ENCODE assay signal across 18 cellular contexts in genomic region chr12:95351745-95352144, GRCh38.
DNase-seq lines count a peak whose midpoint lies in the region; ATAC-seq and TF ChIP-seq lines count a peak whose summit lies in the region.
"Had no signal": no experiment of that assay in that cellular context is flagged by ENCODE, and none has a peak within 500 bp of the region (broad histone marks: within the 10 kb centered on the region; RNA-seq: fewer than 3 reads in every experiment).

No MANE protein-coding gene starts in this region.

- CTCF ChIA-PET in SK-N-SH (lab: Yijun Ruan, JAX) = interaction anchor here (1.5 to 1.9 kb wide), 3 partner anchors 15 to 235 kb away, joined by 4 to 6 read pairs (median 5); no protein-coding TSS in a partner anchor

- TF ChIP-seq RAD21 in SK-N-SH (IDR thresholded peaks at IDR 0.05; ENCODE audit: low read length) = no peak

- no peaks in the 10 kb centered on the region for H4K20me1 ChIP-seq in SK-N-SH (ENCODE audit: insufficient read depth)

- WGBS in SK-N-SH (ENCODE audit: low lambda C conversion rate) = 92% methylated on average over 6 of the region's 6 CpGs
- WGBS in aorta, 2 donors = 67 to 69% methylated on average over 6 of the region's 6 CpGs

- no peak overlapping the region for H3K27ac ChIP-seq in SK-N-SH (ENCODE audit: low read depth in 2 of 2, low read length in 1 of 2)
- no peak overlapping the region for H3K27ac ChIP-seq in aorta (ENCODE audit: low read depth in 1 of 2, low read length in 2 of 2)
- H3K27ac ChIP-seq: pancreas had no signal

- H3F3A ChIP-seq in SK-N-SH (replicated peaks; ENCODE audit: insufficient read depth) = no peaks in the 10 kb centered on the region

- H3K4me1 ChIP-seq in SK-N-SH (ENCODE audit: control insufficient read depth in 1 of 2, insufficient read depth in 2 of 2, low read depth in 1 of 2, low read length in 1 of 2) = no peaks in the 10 kb centered on the region
- H3K4me1 ChIP-seq in aorta (ENCODE audit: control insufficient read depth in 1 of 2, insufficient read depth in 2 of 2, low read length in 2 of 2) = no peaks in the 10 kb centered on the region
- H3K4me1 ChIP-seq: pancreas had no signal

- intact Hi-C loops in aorta (cut with DNase I) = no loop called here

- H3K27me3 ChIP-seq in SK-N-SH (ENCODE audit: insufficient read depth) (no peaks in the 10 kb centered on the region), aorta (ENCODE audit: control insufficient read depth in 1 of 2, insufficient read depth in 2 of 2, low read length in 1 of 2) (no peaks in the 10 kb centered on the region)
- H3K27me3 ChIP-seq: pancreas had no signal

- TF ChIP-seq EP300 in SK-N-SH (IDR thresholded peaks at IDR 0.05; ENCODE audit: borderline replicate concordance in 1 of 2, low read depth in 1 of 2, low read length in 1 of 2) = no peak

- H3K36me3 ChIP-seq in SK-N-SH (replicated peaks in 1 of 2; ENCODE audit: control insufficient read depth in 1 of 2, insufficient read depth in 2 of 2, low read length in 1 of 2) = no peaks in the 10 kb centered on the region
- H3K36me3 ChIP-seq in aorta (ENCODE audit: control insufficient read depth in 1 of 2, insufficient read depth in 2 of 2, low read length in 1 of 2) = no peaks in the 10 kb centered on the region
- H3K36me3 ChIP-seq: pancreas had no signal

- no peak overlapping the region for H3K4me2 ChIP-seq in SK-N-SH

- H3K36me3 Mint-ChIP-seq in activated T-helper 17 cell treated with anti-CD3 and anti-CD28 coated beads, Interleukin-2, amount 50 U/mL, for 72 hours (ENCODE audit: low read depth) = no peaks in the 10 kb centered on the region
- H3K36me3 Mint-ChIP-seq: activated naive CD4-positive, alpha-beta T cell treated with anti-CD3 and anti-CD28 coated beads, Interleukin-2, amount 50 U/mL, for 72 hours; CD4-positive, CD25-positive, alpha-beta regulatory T cell; immature natural killer cell; T-cell had no signal

- no peaks in the 10 kb centered on the region for H3K9me3 ChIP-seq in SK-N-SH
- no peaks in the 10 kb centered on the region for H3K9me3 ChIP-seq in aorta (ENCODE audit: control insufficient read depth, low read length)
- H3K9me3 ChIP-seq: pancreas had no signal

- no peak overlapping the region for H3K4me3 Mint-ChIP-seq in activated T-helper 17 cell treated with anti-CD3 and anti-CD28 coated beads, Interleukin-2, amount 50 U/mL, for 72 hours
- H3K4me3 Mint-ChIP-seq: activated CD8-positive, alpha-beta T cell treated with anti-CD3 and anti-CD28 coated beads, Interleukin-2, amount 10 ng/mL, durations not matched to agents 7 days and 5 days; activated T-cell treated with anti-CD3 and anti-CD28 coated beads, Interleukin-2, amount 50 U/mL, for 72 hours; CD4-positive, CD25-positive, alpha-beta regulatory T cell; immature natural killer cell; T-cell had no signal

- no peaks in the 10 kb centered on the region for H3K9me2 ChIP-seq in SK-N-SH

- POLR2A ChIA-PET in SK-N-SH (lab: Yijun Ruan, JAX) = interaction anchor here (0.6 kb wide), 1 partner anchor 147 kb away, joined by 3 read pairs; no protein-coding TSS in a partner anchor

- TF ChIP-seq CTCF in SK-N-SH (IDR thresholded peaks at IDR 0.05) = no peak
- peak; percentile 7 for TF ChIP-seq CTCF in cardiac fibroblast (IDR thresholded peaks at IDR 0.05; ENCODE audit: low read depth, low read length)

- ATAC-seq in SK-N-SH treated with all-trans-retinoic acid at 6 μM for 48 hours (0 out of 3 replicates have a peak, but pooled peaks have one; percentile 35), aorta (ENCODE audit: low FRiP score) (peak; percentile 82)
- ATAC-seq in activated T-helper 17 cell treated with anti-CD3 and anti-CD28 coated beads, Interleukin-2, amount 50 U/mL, for 72 hours (replicated peaks) = no peak
- ATAC-seq: activated CD8-positive, alpha-beta T cell treated with anti-CD3 and anti-CD28 coated beads, Interleukin-2, amount 10 ng/mL, durations not matched to agents 7 days and 5 days; activated naive CD4-positive, alpha-beta T cell treated with anti-CD3 and anti-CD28 coated beads, Interleukin-2, amount 50 U/mL, for 72 hours; activated T-cell treated with anti-CD3 and anti-CD28 coated beads, Interleukin-2, amount 50 U/mL, for 72 hours; T-cell had no signal

- H3K27me3 Mint-ChIP-seq in activated T-helper 17 cell treated with anti-CD3 and anti-CD28 coated beads, Interleukin-2, amount 50 U/mL, for 72 hours = peaks cover 10% of the 10 kb centered on the region
- H3K27me3 Mint-ChIP-seq: CD4-positive, CD25-positive, alpha-beta regulatory T cell had no signal

- no peak overlapping the region for H3K27ac Mint-ChIP-seq in activated T-helper 17 cell treated with anti-CD3 and anti-CD28 coated beads, Interleukin-2, amount 50 U/mL, for 72 hours
- H3K27ac Mint-ChIP-seq: activated CD8-positive, alpha-beta T cell treated with anti-CD3 and anti-CD28 coated beads, Interleukin-2, amount 10 ng/mL, durations not matched to agents 7 days and 5 days; activated naive CD4-positive, alpha-beta T cell treated with anti-CD3 and anti-CD28 coated beads, Interleukin-2, amount 50 U/mL, for 72 hours; activated T-cell treated with anti-CD3 and anti-CD28 coated beads, Interleukin-2, amount 50 U/mL, for 72 hours; CD4-positive, CD25-positive, alpha-beta regulatory T cell; immature natural killer cell; T-cell had no signal

- no peak overlapping the region for H2AFZ ChIP-seq in SK-N-SH (ENCODE audit: low read depth)

- H3K79me2 ChIP-seq in SK-N-SH (ENCODE audit: insufficient read depth) = no peaks in the 10 kb centered on the region

- H3K4me3 ChIP-seq in SK-N-SH (ENCODE audit: low read depth in 2 of 2, low read length in 1 of 2) = no peak overlapping the region
- no peak overlapping the region for H3K4me3 ChIP-seq in cardiac fibroblast (replicated peaks in 1 of 2; ENCODE audit: low read depth in 2 of 2, low read length in 2 of 2)
- H3K4me3 ChIP-seq in aorta (ENCODE audit: low read length in 2 of 2) = no peak overlapping the region
- H3K4me3 ChIP-seq: lung, pancreas had no signal

- DNase-seq in SK-N-SH = no peak
- DNase-seq in cardiac fibroblast (ENCODE audit: low read depth in 2 of 2) = peak; percentile 19 to 41
- peak; percentile 24 for DNase-seq in hepatic stellate cell (ENCODE audit: low spot score)
- DNase-seq in aorta = peak; percentile 51 to 83
- no peak for DNase-seq in C1 segment of cervical spinal cord (lab: John Stamatoyannopoulos, UW)
- no peak for DNase-seq in H4 (ENCODE audit: low spot score)
- DNase-seq: activated CD8-positive, alpha-beta T cell treated with anti-CD3 and anti-CD28 coated beads, Interleukin-2, amount 10 ng/mL, durations not matched to agents 7 days and 5 days; activated T-cell treated with anti-CD3 and anti-CD28 coated beads, Interleukin-2, amount 50 U/mL, for 72 hours; CD4-positive, CD25-positive, alpha-beta regulatory T cell; immature natural killer cell; NCI-H1105 treated with DMSO at 0.1 percent for 48 hours; NK-92 treated with Interleukin-12 subunit alpha and Interleukin-12 subunit beta, amount 100 ng/mL, for 24 hours; pancreas; T-cell had no signal

- no peaks in the 10 kb centered on the region for H3K9me3 Mint-ChIP-seq in activated T-helper 17 cell treated with anti-CD3 and anti-CD28 coated beads, Interleukin-2, amount 50 U/mL, for 72 hours
- H3K9me3 Mint-ChIP-seq: activated naive CD4-positive, alpha-beta T cell treated with anti-CD3 and anti-CD28 coated beads, Interleukin-2, amount 50 U/mL, for 72 hours; activated T-cell treated with anti-CD3 and anti-CD28 coated beads, Interleukin-2, amount 50 U/mL, for 72 hours; CD4-positive, CD25-positive, alpha-beta regulatory T cell; immature natural killer cell; T-cell had no signal

- H3K9ac ChIP-seq in SK-N-SH = no peak overlapping the region

- H3K4me1 Mint-ChIP-seq in activated T-helper 17 cell treated with anti-CD3 and anti-CD28 coated beads, Interleukin-2, amount 50 U/mL, for 72 hours = no peaks in the 10 kb centered on the region
- H3K4me1 Mint-ChIP-seq: CD4-positive, CD25-positive, alpha-beta regulatory T cell; immature natural killer cell; T-cell had no signal

TF ChIP-seq in SK-N-SH treated with all-trans-retinoic acid at 6 μM for 48 hours, 23 proteins besides CTCF, POLR2A, EP300 and RAD21 (continues in another document):
- no peak for TF ChIP-seq CSRNP3 (CRISPR knock-in tag; IDR thresholded peaks at IDR 0.05)
- TF ChIP-seq CSDC2 (CRISPR knock-in tag; IDR thresholded peaks at IDR 0.05) = no peak
- no peak for TF ChIP-seq OSR1 (CRISPR knock-in tag; IDR thresholded peaks at IDR 0.05)
- TF ChIP-seq GLIS3 (CRISPR knock-in tag; IDR thresholded peaks at IDR 0.05) = no peak
- no peak for TF ChIP-seq ISL1 (CRISPR knock-in tag; IDR thresholded peaks at IDR 0.05)
- TF ChIP-seq ZFP30 (CRISPR knock-in tag; IDR thresholded peaks at IDR 0.05) = no peak
- TF ChIP-seq ESRRG (CRISPR knock-in tag; IDR thresholded peaks at IDR 0.05) = no peak

TF ChIP-seq in SK-N-SH, 30 proteins besides CTCF, POLR2A, EP300 and RAD21:
- no peak for TF ChIP-seq TEAD4 (IDR thresholded peaks at IDR 0.05; ENCODE audit: borderline replicate concordance, insufficient read depth)
- no peak for TF ChIP-seq ZBTB33 (IDR thresholded peaks at IDR 0.05; ENCODE audit: borderline replicate concordance, low read depth)

Comparison
In these comparisons a context has a peak if more than half of its experiments do, and no peak if none do; other contexts are left out.
1. DNase-seq: peak in cardiac fibroblast (2 of 2), hepatic stellate cell (single experiment) and aorta (2 of 2); none in SK-N-SH (single experiment), C1 segment of cervical spinal cord (0 of 14) and H4 (single experiment).